22 cellular contexts compared by ENCODE assay signal in the genomic region with DNA sequence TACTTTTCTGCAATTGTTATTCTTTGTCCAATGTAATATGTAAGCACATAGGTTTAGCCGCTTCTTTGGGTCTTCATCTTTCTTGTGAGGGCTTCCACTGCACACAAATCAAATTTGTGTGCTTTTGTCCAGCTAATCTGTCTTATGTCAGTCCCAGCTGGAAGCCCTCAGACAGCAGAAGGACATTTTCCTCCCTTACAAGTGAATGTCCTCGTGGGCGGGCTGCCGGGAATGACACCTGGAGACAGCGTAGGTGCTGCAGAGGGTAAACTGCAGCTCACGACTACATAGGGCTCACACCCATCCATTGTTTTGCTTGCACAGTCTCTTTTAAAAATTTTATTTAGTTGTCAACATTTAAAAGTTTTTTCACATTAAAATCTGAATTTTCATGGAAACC. TPM values are rescaled to one million over a fixed set of nuclear protein-coding genes. Genes with fewer than 3 reads are reported as not detected.
"Had no signal": no experiment of that assay in that cellular context is flagged by ENCODE, and none has a peak within 500 bp of the region (broad histone marks: within the 10 kb centered on the region; RNA-seq: fewer than 3 reads in every experiment).

No MANE protein-coding gene starts in this region.

- H3K27me3 ChIP-seq: adrenal gland, ascending aorta, breast epithelium, heart left ventricle, tibial artery had no signal

- H3K4me1 ChIP-seq: adrenal gland, ascending aorta, breast epithelium, tibial artery had no signal

- DNase-seq: activated CD4-positive, alpha-beta T cell treated with anti-CD3 and anti-CD28 coated beads for 1 hour; activated CD4-positive, alpha-beta T cell treated with anti-CD3 and anti-CD28 coated beads, Interleukin-2, amount 50 U/mL, for 1 hour; activated CD8-positive, alpha-beta T cell treated with anti-CD3 and anti-CD28 coated beads, Interleukin-2, amount 10 ng/mL, durations not matched to agents 7 days and 5 days; activated naive CD4-positive, alpha-beta T cell; activated T-cell treated with anti-CD3 and anti-CD28 coated beads, Interleukin-2, amount 50 U/mL, for 1 hour; adrenal gland; cerebellar nuclear complex; cortex of kidney; heart left ventricle; stimulated activated CD4-positive, alpha-beta T cell treated with anti-CD3 and anti-CD28 coated beads, Interleukin-2, amount 100 ng/mL, for 24 hours; stimulated activated naive CD8-positive, alpha-beta T cell treated with anti-CD3 and anti-CD28 coated beads, Interleukin-15, amount 100 ng/mL, for 72 hours; T-helper 9 cell; tibial artery had no signal

- H3K36me3 ChIP-seq: adrenal gland, ascending aorta, breast epithelium, heart left ventricle, tibial artery had no signal

- ATAC-seq: activated CD8-positive, alpha-beta T cell treated with anti-CD3 and anti-CD28 coated beads, Interleukin-2, amount 10 ng/mL, durations not matched to agents 7 days and 5 days; activated T-helper 17 cell treated with anti-CD3 and anti-CD28 coated beads, Interleukin-2, amount 50 U/mL, for 72 hours; stimulated activated effector memory CD8-positive, alpha-beta T cell treated with anti-CD3 and anti-CD28 coated beads, Interleukin-12 subunit alpha, Interleukin-12 subunit beta, amount 100 ng/mL, for 72 hours; stimulated activated naive CD8-positive, alpha-beta T cell treated with anti-CD3 and anti-CD28 coated beads, Interleukin-15, amount 100 ng/mL, for 72 hours had no signal

- H3K9me3 ChIP-seq: adrenal gland, ascending aorta, breast epithelium, heart left ventricle, tibial artery had no signal

- H3K4me3 ChIP-seq: adrenal gland, ascending aorta, breast epithelium, heart left ventricle, tibial artery had no signal

- H3K4me3 Mint-ChIP-seq: activated CD8-positive, alpha-beta T cell treated with anti-CD3 and anti-CD28 coated beads, Interleukin-2, amount 10 ng/mL, durations not matched to agents 7 days and 5 days; activated naive CD8-positive, alpha-beta T cell; activated T-helper 17 cell treated with anti-CD3 and anti-CD28 coated beads, Interleukin-2, amount 50 U/mL, for 72 hours; memory B cell; stimulated activated effector memory CD8-positive, alpha-beta T cell treated with anti-CD3 and anti-CD28 coated beads, Interleukin-12 subunit alpha, Interleukin-12 subunit beta, amount 100 ng/mL, for 72 hours; stimulated activated naive CD8-positive, alpha-beta T cell treated with anti-CD3 and anti-CD28 coated beads, Interleukin-15, amount 100 ng/mL, for 72 hours had no signal

- H3K9me3 Mint-ChIP-seq: activated T-helper 17 cell treated with anti-CD3 and anti-CD28 coated beads, Interleukin-2, amount 50 U/mL, for 72 hours; memory B cell; stimulated activated effector memory CD8-positive, alpha-beta T cell treated with anti-CD3 and anti-CD28 coated beads, Interleukin-12 subunit alpha, Interleukin-12 subunit beta, amount 100 ng/mL, for 72 hours; stimulated activated naive CD8-positive, alpha-beta T cell treated with anti-CD3 and anti-CD28 coated beads, Interleukin-15, amount 100 ng/mL, for 72 hours had no signal

- H3K4me1 Mint-ChIP-seq: activated T-helper 17 cell treated with anti-CD3 and anti-CD28 coated beads, Interleukin-2, amount 50 U/mL, for 72 hours had no signal

- H3K27ac ChIP-seq: adrenal gland, ascending aorta, breast epithelium, epithelial cell of prostate, heart left ventricle, tibial artery had no signal

- H3K36me3 Mint-ChIP-seq: activated naive CD8-positive, alpha-beta T cell; memory B cell; stimulated activated effector memory CD8-positive, alpha-beta T cell treated with anti-CD3 and anti-CD28 coated beads, Interleukin-12 subunit alpha, Interleukin-12 subunit beta, amount 100 ng/mL, for 72 hours had no signal

- H3K27ac Mint-ChIP-seq: activated CD8-positive, alpha-beta T cell treated with anti-CD3 and anti-CD28 coated beads, Interleukin-2, amount 10 ng/mL, durations not matched to agents 7 days and 5 days; activated naive CD8-positive, alpha-beta T cell; activated T-helper 17 cell treated with anti-CD3 and anti-CD28 coated beads, Interleukin-2, amount 50 U/mL, for 72 hours; memory B cell; stimulated activated effector memory CD8-positive, alpha-beta T cell treated with anti-CD3 and anti-CD28 coated beads, Interleukin-12 subunit alpha, Interleukin-12 subunit beta, amount 100 ng/mL, for 72 hours; stimulated activated naive CD8-positive, alpha-beta T cell treated with anti-CD3 and anti-CD28 coated beads, Interleukin-15, amount 100 ng/mL, for 72 hours had no signal

RNA-seq across cellular contexts. Expression of gene PPP1R14C, which starts 24.6 kb away (rescaled TPM):
- total RNA-seq: activated CD8-positive, alpha-beta T cell treated with anti-CD3 and anti-CD28 coated beads, Interleukin-2, amount 10 ng/mL, durations not matched to agents 7 days and 5 days; activated T-helper 17 cell treated with anti-CD3 and anti-CD28 coated beads, Interleukin-2, amount 50 U/mL, for 72 hours; ascending aorta; fibroblast of villous mesenchyme; myocyte had no signal
